8 cellular contexts compared by ENCODE assay signal in the genomic region with DNA sequence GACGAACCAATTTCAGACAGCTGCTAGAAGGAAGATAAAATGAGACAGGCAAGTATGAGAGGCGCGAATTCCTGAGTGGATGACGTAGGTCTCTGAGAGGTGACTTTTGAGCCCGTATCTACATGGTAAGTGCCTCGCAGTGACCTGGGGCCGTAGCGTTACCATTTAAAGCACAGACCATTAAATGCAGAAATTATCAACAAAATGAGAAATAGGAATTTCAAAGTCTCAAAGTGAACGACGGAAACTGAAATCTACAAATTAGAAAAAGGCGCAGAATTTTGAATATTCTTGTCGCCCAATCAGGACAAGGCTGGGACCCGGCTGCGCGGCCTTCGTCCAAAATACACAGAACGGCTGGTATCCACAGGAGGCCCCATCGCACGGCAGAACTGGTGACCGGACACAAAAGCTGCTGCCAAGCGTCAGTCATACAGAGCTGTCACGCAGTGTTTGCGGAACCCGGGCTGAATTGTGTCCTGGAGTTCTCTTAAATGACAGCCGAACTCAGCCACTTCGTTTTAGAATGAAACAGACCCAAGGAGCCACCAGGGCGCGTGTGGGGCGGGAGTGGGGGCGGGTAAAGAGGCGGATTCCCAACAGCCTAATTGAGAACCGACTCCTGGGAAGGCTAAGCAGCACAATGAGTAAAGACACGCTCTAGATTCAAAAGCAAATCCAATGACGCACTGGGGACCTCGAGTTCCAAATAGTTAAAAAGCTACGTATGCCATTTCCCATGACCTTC. TPM values are rescaled to one million over a fixed set of nuclear protein-coding genes. Genes with fewer than 3 reads are reported as not detected.
DNase-seq lines count a peak whose midpoint lies in the region; ATAC-seq and TF ChIP-seq lines count a peak whose summit lies in the region.

No MANE protein-coding gene starts in this region.

- peak overlapping the region; percentile 93 for H3K27ac ChIP-seq in duodenal mucosa (ENCODE audit: low read depth, low read length)
- H3K27ac ChIP-seq in right lobe of liver = peak overlapping the region; percentile 98 to 99 (median 99)

- H3K27me3 ChIP-seq in duodenal mucosa (ENCODE audit: control insufficient read depth in 1 of 2, insufficient read depth in 2 of 2, low read length in 2 of 2) (no peaks in the 10 kb centered on the region), right lobe of liver (no peaks in the 10 kb centered on the region)

- peak overlapping the region; percentile 80 for H3K4me3 ChIP-seq in AG10803 (ENCODE audit: low read length)
- peak overlapping the region; percentile 57 for H3K4me3 ChIP-seq in HFF-Myc (replicated peaks; ENCODE audit: low read depth, low read length)
- peak overlapping the region; percentile 75 to 76 for H3K4me3 ChIP-seq in duodenal mucosa (ENCODE audit: low read depth in 1 of 2, low read length in 2 of 2)
- peak overlapping the region; percentile 56 to 69 (median 66) for H3K4me3 ChIP-seq in right lobe of liver

- ATAC-seq in right lobe of liver (peak; percentile 61 to 75 (median 66)), GM21576 (IDR thresholded peaks at IDR 0.05; ENCODE audit: unreplicated experiment) (no peak)

- 0% methylated on average over 33 of the region's 36 CpGs for WGBS in right lobe of liver (ENCODE audit: insufficient coverage, low coverage, low lambda C conversion rate, missing lambda C conversion rate)

- TF ChIP-seq POLR2A in right lobe of liver (IDR thresholded peaks at IDR 0.05) = peak; percentile 91

- intact Hi-C loops in right lobe of liver (cut with DNase I) = no loop called here

- peak overlapping the region; percentile 61 to 83 for H3K9ac ChIP-seq in duodenal mucosa (ENCODE audit: low read depth in 1 of 2, low read length in 2 of 2)

- no peaks in the 10 kb centered on the region for H3K9me3 ChIP-seq in duodenal mucosa (ENCODE audit: control insufficient read depth in 1 of 2, low read length in 2 of 2)
- H3K9me3 ChIP-seq in right lobe of liver = no peaks in the 10 kb centered on the region

- peak; percentile 80 for DNase-seq in AG10803 (ENCODE audit: low read depth)
- DNase-seq in HFF-Myc (ENCODE audit: extremely low read depth, low read depth) = peak; percentile 77
- DNase-seq in NCI-H526 treated with DMSO at 0.1 percent for 48 hours (lab: John Stamatoyannopoulos, UW) = peak; percentile 96
- DNase-seq in activated CD4-positive, alpha-beta T cell treated with anti-CD3 and anti-CD28 coated beads, Interleukin-2, amount 50 U/mL, for 4 hours = peak; percentile 55 to 58
- DNase-seq in right lobe of liver = peak; percentile 91 to 96 (median 95)
- peak; percentile 56 for DNase-seq in stimulated activated CD4-positive, alpha-beta T cell treated with anti-CD3 and anti-CD28 coated beads, Interleukin-4, amount 100 ng/mL, for 1 hour

- TF ChIP-seq CTCF in AG10803 (conservative IDR thresholded peaks at IDR 0.05; ENCODE audit: low read length) (no peak), HFF-Myc (IDR thresholded peaks at IDR 0.05; ENCODE audit: low read depth, low read length, missing control alignments) (no peak), right lobe of liver (IDR thresholded peaks at IDR 0.05) (peak in 1 of 4 donors; percentile 4)

- H3K36me3 ChIP-seq in duodenal mucosa (ENCODE audit: control insufficient read depth in 1 of 2, insufficient read depth in 2 of 2, low read length in 2 of 2) (no peaks in the 10 kb centered on the region), right lobe of liver (no peaks in the 10 kb centered on the region)

- H3K4me1 ChIP-seq in duodenal mucosa (ENCODE audit: control insufficient read depth in 1 of 2, insufficient read depth in 2 of 2, low read length in 2 of 2) (peaks cover 11 to 14% of the 10 kb centered on the region in 2 donors), right lobe of liver (peaks cover 0 to 17% (median 7%) of the 10 kb centered on the region in 4 donors)

RNA-seq across cellular contexts. Expression of a gene that starts 13.8 kb away (rescaled TPM):
- total RNA-seq in right lobe of liver = 10 to 100 TPM in 3 of 6 experiments, 1 to 10 TPM in 3; 8.4 to 23.7 (median 9.5) TPM

RNA-seq across cellular contexts. Expression of a gene that starts 32.1 kb away (rescaled TPM):
- total RNA-seq in right lobe of liver = under 1 TPM; 0.12 to 0.50 (median 0.25) TPM

RNA-seq across cellular contexts. Expression of a gene that starts 42.1 kb away (rescaled TPM):
- total RNA-seq in right lobe of liver = 10 to 100 TPM in 5 of 6 experiments, 1 to 10 TPM in 1; 8.2 to 18.5 (median 12.2) TPM

RNA-seq across cellular contexts. Expression of a gene that starts 51.1 kb away (rescaled TPM):
- 1 to 10 TPM in 5 of 6 experiments, under 1 TPM in 1; 0.97 to 7.1 (median 3.6) TPM for total RNA-seq in right lobe of liver
